10 cellular contexts compared by ENCODE assay signal in genomic region chr5:127001621-127002296, GRCh38. TPM values are rescaled to one million over a fixed set of nuclear protein-coding genes. Genes with fewer than 3 reads are reported as not detected.
DNase-seq lines count a peak whose midpoint lies in the region; ATAC-seq and TF ChIP-seq lines count a peak whose summit lies in the region.
"Had no signal": no experiment of that assay in that cellular context is flagged by ENCODE, and none has a peak within 500 bp of the region (broad histone marks: within the 10 kb centered on the region; RNA-seq: fewer than 3 reads in every experiment).

No MANE protein-coding gene starts in this region.

- H3K36me3 ChIP-seq in mesenchymal stem cell (ENCODE audit: control insufficient read depth in 1 of 2, insufficient read depth in 2 of 2, low read depth in 1 of 2, low read length in 2 of 2) (no peaks in the 10 kb centered on the region), H7 (replicated peaks; ENCODE audit: control insufficient read depth, insufficient read depth, low read length) (no peaks in the 10 kb centered on the region)

- H3K23ac ChIP-seq in mesenchymal stem cell (ENCODE audit: low read length in 2 of 2) = no peak overlapping the region

- peak overlapping the region; percentile 15 for H2BK5ac ChIP-seq in mesenchymal stem cell (ENCODE audit: low read depth, low read length, poor library complexity, severe bottlenecking)

- no peak overlapping the region for H3K14ac ChIP-seq in mesenchymal stem cell (ENCODE audit: low read length in 2 of 2)

- H3K27me3 ChIP-seq in mesenchymal stem cell (ENCODE audit: control insufficient read depth in 1 of 2, insufficient read depth in 1 of 2, low read length in 2 of 2) (no peaks in the 10 kb centered on the region), H7 (ENCODE audit: control insufficient read depth, insufficient read depth, low read length) (no peaks in the 10 kb centered on the region)

- peaks cover 4% of the 10 kb centered on the region for H3K4me1 ChIP-seq in mesenchymal stem cell (ENCODE audit: control insufficient read depth, insufficient read depth, low read depth, low read length)

- H2AFZ ChIP-seq in mesenchymal stem cell (ENCODE audit: low read depth, low read length) = no peak overlapping the region

- DNase-seq in AG09309 (ENCODE audit: low read depth) (peak; percentile 61), LHCN-M2 (ENCODE audit: low read depth) (peak; percentile 97), dedifferentiated amniotic fluid mesenchymal stem cell (ENCODE audit: extremely low spot score) (peak; percentile 81), mesenchymal stem cell (peak; percentile 93), H7 (no peak)
- DNase-seq: activated naive CD4-positive, alpha-beta T cell; NCI-H187 had no signal

- peak overlapping the region; percentile 65 for H3K9ac ChIP-seq in mesenchymal stem cell (ENCODE audit: low read length)

- ATAC-seq in GM21717 (IDR thresholded peaks at IDR 0.05; ENCODE audit: unreplicated experiment) (no peak), GM21423 (IDR thresholded peaks at IDR 0.05; ENCODE audit: unreplicated experiment) (no peak), GM21528 (IDR thresholded peaks at IDR 0.05; ENCODE audit: low FRiP score, unreplicated experiment) (no peak)

- H2AK5ac ChIP-seq in mesenchymal stem cell (ENCODE audit: low read length, severe bottlenecking) = peak overlapping the region; percentile 52

- H3K4ac ChIP-seq in mesenchymal stem cell (ENCODE audit: low read depth in 1 of 2, low read length in 2 of 2) = no peak overlapping the region

- TF ChIP-seq CTCF in AG09309 (IDR thresholded peaks at IDR 0.05; ENCODE audit: control insufficient read depth, insufficient read depth, low read depth, low read length, missing control alignments) = no peak

- no peak overlapping the region for H2BK120ac ChIP-seq in mesenchymal stem cell (ENCODE audit: low read depth, low read length)

- 16% methylated on average over 4 of the region's 4 CpGs for WGBS in mesenchymal stem cell

- no peak overlapping the region for H4K91ac ChIP-seq in mesenchymal stem cell (ENCODE audit: low read length)

- H3K79me1 ChIP-seq in mesenchymal stem cell (replicated peaks; ENCODE audit: low read length, poor library complexity, severe bottlenecking) = no peaks in the 10 kb centered on the region

- peak overlapping the region in 1 of 2 experiments; percentile 45 for H2BK12ac ChIP-seq in mesenchymal stem cell (ENCODE audit: low read length in 2 of 2)

- H3K18ac ChIP-seq in mesenchymal stem cell (ENCODE audit: low read depth in 1 of 2, low read length in 2 of 2) = peak overlapping the region; percentile 55 to 63

- peak overlapping the region; percentile 86 for H3K27ac ChIP-seq in mesenchymal stem cell (ENCODE audit: low read length, poor library complexity, severe bottlenecking)

- H3K4me3 ChIP-seq in AG09309 (ENCODE audit: control insufficient read depth, low read depth, low read length) (no peak overlapping the region), mesenchymal stem cell (ENCODE audit: insufficient read depth in 1 of 2, low read depth in 1 of 2, low read length in 2 of 2) (no peak overlapping the region), H7 (ENCODE audit: insufficient read depth, low read depth, low read length) (no peak overlapping the region)

- H3K9me3 ChIP-seq in mesenchymal stem cell (ENCODE audit: control insufficient read depth, low read length) = no peaks in the 10 kb centered on the region

- H3K4me2 ChIP-seq in mesenchymal stem cell (ENCODE audit: low read length, poor library complexity, severe bottlenecking) = no peak overlapping the region

- H2BK15ac ChIP-seq in mesenchymal stem cell (ENCODE audit: low read depth, poor library complexity, severe bottlenecking) = no peak overlapping the region

- H4K8ac ChIP-seq in mesenchymal stem cell (ENCODE audit: low read length) = peak overlapping the region; percentile 36

RNA-seq across cellular contexts. Expression of gene MARCHF3, which starts 28.6 kb away (rescaled TPM):
- total RNA-seq in LHCN-M2 (2014; rRNA removed) = 13.7 and 15.9 TPM in 2 replicates
- polyA plus RNA-seq in LHCN-M2 (2012) = 14.6 TPM
- polyA plus RNA-seq in mesenchymal stem cell (2013, experiment 1 of 2) = 1.3 TPM
- 1.5 TPM for polyA plus RNA-seq in mesenchymal stem cell (2013, experiment 2 of 2)
- 15.9 and 19.0 TPM in 2 replicates for total RNA-seq in H7 (2014; rRNA removed; shearing (Covaris generic))
